Comparison of ENCODE assay signal across 1 cellular context in the genomic region with DNA sequence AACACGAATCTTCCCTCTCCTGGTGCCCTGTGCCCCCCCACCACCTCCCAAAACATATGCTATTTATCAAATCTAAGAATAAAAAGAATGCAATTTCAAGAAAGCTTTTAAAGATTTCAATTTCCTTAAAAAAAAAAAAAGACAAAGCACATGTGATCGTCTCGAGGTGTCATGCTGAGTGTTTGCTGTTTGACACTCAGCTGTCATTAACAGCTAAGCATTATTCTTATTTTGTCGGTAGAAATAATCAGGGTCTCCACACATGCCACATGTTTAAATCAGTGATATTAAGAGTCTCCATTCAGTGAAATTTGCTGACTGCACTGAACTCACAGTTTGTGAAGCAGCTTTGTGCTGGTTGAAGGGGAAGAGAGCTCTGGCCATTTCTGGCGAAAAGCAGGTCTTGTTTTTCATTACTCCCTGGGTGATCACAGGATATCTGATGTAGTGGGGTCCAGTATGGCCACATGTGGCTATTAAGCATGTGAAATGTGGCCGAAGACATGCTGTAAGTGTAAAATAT.
TF ChIP-seq lines count a peak whose summit lies in the region.

No MANE protein-coding gene starts in this region.

TF ChIP-seq in HepG2, 621 proteins besides CTCF, POLR2A, EP300 and RAD21 (continued from another document):
- TF ChIP-seq, protein P1, sequence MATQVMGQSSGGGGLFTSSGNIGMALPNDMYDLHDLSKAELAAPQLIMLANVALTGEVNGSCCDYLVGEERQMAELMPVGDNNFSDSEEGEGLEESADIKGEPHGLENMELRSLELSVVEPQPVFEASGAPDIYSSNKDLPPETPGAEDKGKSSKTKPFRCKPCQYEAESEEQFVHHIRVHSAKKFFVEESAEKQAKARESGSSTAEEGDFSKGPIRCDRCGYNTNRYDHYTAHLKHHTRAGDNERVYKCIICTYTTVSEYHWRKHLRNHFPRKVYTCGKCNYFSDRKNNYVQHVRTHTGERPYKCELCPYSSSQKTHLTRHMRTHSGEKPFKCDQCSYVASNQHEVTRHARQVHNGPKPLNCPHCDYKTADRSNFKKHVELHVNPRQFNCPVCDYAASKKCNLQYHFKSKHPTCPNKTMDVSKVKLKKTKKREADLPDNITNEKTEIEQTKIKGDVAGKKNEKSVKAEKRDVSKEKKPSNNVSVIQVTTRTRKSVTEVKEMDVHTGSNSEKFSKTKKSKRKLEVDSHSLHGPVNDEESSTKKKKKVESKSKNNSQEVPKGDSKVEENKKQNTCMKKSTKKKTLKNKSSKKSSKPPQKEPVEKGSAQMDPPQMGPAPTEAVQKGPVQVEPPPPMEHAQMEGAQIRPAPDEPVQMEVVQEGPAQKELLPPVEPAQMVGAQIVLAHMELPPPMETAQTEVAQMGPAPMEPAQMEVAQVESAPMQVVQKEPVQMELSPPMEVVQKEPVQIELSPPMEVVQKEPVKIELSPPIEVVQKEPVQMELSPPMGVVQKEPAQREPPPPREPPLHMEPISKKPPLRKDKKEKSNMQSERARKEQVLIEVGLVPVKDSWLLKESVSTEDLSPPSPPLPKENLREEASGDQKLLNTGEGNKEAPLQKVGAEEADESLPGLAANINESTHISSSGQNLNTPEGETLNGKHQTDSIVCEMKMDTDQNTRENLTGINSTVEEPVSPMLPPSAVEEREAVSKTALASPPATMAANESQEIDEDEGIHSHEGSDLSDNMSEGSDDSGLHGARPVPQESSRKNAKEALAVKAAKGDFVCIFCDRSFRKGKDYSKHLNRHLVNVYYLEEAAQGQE (IDR thresholded peaks at IDR 0.05; ENCODE audit: borderline replicate concordance in 1 of 2, low read depth in 1 of 2, low read length in 2 of 2) = no peak
- TF ChIP-seq, protein P2, sequence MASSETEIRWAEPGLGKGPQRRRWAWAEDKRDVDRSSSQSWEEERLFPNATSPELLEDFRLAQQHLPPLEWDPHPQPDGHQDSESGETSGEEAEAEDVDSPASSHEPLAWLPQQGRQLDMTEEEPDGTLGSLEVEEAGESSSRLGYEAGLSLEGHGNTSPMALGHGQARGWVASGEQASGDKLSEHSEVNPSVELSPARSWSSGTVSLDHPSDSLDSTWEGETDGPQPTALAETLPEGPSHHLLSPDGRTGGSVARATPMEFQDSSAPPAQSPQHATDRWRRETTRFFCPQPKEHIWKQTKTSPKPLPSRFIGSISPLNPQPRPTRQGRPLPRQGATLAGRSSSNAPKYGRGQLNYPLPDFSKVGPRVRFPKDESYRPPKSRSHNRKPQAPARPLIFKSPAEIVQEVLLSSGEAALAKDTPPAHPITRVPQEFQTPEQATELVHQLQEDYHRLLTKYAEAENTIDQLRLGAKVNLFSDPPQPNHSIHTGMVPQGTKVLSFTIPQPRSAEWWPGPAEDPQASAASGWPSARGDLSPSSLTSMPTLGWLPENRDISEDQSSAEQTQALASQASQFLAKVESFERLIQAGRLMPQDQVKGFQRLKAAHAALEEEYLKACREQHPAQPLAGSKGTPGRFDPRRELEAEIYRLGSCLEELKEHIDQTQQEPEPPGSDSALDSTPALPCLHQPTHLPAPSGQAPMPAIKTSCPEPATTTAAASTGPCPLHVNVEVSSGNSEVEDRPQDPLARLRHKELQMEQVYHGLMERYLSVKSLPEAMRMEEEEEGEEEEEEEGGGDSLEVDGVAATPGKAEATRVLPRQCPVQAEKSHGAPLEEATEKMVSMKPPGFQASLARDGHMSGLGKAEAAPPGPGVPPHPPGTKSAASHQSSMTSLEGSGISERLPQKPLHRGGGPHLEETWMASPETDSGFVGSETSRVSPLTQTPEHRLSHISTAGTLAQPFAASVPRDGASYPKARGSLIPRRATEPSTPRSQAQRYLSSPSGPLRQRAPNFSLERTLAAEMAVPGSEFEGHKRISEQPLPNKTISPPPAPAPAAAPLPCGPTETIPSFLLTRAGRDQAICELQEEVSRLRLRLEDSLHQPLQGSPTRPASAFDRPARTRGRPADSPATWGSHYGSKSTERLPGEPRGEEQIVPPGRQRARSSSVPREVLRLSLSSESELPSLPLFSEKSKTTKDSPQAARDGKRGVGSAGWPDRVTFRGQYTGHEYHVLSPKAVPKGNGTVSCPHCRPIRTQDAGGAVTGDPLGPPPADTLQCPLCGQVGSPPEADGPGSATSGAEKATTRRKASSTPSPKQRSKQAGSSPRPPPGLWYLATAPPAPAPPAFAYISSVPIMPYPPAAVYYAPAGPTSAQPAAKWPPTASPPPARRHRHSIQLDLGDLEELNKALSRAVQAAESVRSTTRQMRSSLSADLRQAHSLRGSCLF (CRISPR knock-in tag; IDR thresholded peaks at IDR 0.05; ENCODE audit: borderline replicate concordance) = no peak
- TF ChIP-seq, protein P3, sequence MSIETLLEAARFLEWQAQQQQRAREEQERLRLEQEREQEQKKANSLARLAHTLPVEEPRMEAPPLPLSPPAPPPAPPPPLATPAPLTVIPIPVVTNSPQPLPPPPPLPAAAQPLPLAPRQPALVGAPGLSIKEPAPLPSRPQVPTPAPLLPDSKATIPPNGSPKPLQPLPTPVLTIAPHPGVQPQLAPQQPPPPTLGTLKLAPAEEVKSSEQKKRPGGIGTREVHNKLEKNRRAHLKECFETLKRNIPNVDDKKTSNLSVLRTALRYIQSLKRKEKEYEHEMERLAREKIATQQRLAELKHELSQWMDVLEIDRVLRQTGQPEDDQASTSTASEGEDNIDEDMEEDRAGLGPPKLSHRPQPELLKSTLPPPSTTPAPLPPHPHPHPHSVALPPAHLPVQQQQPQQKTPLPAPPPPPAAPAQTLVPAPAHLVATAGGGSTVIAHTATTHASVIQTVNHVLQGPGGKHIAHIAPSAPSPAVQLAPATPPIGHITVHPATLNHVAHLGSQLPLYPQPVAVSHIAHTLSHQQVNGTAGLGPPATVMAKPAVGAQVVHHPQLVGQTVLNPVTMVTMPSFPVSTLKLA (IDR thresholded peaks at IDR 0.05) = peak; percentile 18; the same call in 1 of the 2 replicates
- TF ChIP-seq, protein P4, sequence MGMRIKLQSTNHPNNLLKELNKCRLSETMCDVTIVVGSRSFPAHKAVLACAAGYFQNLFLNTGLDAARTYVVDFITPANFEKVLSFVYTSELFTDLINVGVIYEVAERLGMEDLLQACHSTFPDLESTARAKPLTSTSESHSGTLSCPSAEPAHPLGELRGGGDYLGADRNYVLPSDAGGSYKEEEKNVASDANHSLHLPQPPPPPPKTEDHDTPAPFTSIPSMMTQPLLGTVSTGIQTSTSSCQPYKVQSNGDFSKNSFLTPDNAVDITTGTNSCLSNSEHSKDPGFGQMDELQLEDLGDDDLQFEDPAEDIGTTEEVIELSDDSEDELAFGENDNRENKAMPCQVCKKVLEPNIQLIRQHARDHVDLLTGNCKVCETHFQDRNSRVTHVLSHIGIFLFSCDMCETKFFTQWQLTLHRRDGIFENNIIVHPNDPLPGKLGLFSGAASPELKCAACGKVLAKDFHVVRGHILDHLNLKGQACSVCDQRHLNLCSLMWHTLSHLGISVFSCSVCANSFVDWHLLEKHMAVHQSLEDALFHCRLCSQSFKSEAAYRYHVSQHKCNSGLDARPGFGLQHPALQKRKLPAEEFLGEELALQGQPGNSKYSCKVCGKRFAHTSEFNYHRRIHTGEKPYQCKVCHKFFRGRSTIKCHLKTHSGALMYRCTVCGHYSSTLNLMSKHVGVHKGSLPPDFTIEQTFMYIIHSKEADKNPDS (CRISPR knock-in tag; IDR thresholded peaks at IDR 0.05) = no peak
